In the genomic region with DNA sequence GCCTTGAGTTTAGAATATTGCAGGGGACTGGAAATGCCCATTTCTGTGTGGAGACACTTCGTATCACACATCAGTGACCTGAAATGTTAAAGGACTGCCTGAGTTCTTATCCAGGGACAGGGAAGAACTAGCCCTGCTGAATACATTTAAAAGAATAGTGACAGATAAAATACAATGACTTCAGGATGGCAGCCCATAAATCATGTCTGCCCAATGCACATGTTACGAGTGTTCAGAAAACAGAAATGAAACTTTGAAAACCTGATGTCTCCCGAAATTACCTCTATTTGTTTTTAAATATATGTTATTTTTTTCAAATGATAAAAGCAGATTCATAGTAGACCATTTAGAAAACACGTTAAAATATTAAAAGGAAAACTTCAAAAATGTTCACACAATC, we compare ENCODE assay signal across 2 cellular contexts.
TF ChIP-seq lines count a peak whose summit lies in the region.

No MANE protein-coding gene starts in this region.

TF ChIP-seq in GM23338, 12 proteins besides CTCF, POLR2A, EP300 and RAD21:
- TF ChIP-seq CREB1 (CRISPR knock-in tag; IDR thresholded peaks at IDR 0.05; ENCODE audit: low read depth): no peak
- TF ChIP-seq POLR2AphosphoS5 (IDR thresholded peaks at IDR 0.05; ENCODE audit: low read depth): no peak
- TF ChIP-seq, protein P1, sequence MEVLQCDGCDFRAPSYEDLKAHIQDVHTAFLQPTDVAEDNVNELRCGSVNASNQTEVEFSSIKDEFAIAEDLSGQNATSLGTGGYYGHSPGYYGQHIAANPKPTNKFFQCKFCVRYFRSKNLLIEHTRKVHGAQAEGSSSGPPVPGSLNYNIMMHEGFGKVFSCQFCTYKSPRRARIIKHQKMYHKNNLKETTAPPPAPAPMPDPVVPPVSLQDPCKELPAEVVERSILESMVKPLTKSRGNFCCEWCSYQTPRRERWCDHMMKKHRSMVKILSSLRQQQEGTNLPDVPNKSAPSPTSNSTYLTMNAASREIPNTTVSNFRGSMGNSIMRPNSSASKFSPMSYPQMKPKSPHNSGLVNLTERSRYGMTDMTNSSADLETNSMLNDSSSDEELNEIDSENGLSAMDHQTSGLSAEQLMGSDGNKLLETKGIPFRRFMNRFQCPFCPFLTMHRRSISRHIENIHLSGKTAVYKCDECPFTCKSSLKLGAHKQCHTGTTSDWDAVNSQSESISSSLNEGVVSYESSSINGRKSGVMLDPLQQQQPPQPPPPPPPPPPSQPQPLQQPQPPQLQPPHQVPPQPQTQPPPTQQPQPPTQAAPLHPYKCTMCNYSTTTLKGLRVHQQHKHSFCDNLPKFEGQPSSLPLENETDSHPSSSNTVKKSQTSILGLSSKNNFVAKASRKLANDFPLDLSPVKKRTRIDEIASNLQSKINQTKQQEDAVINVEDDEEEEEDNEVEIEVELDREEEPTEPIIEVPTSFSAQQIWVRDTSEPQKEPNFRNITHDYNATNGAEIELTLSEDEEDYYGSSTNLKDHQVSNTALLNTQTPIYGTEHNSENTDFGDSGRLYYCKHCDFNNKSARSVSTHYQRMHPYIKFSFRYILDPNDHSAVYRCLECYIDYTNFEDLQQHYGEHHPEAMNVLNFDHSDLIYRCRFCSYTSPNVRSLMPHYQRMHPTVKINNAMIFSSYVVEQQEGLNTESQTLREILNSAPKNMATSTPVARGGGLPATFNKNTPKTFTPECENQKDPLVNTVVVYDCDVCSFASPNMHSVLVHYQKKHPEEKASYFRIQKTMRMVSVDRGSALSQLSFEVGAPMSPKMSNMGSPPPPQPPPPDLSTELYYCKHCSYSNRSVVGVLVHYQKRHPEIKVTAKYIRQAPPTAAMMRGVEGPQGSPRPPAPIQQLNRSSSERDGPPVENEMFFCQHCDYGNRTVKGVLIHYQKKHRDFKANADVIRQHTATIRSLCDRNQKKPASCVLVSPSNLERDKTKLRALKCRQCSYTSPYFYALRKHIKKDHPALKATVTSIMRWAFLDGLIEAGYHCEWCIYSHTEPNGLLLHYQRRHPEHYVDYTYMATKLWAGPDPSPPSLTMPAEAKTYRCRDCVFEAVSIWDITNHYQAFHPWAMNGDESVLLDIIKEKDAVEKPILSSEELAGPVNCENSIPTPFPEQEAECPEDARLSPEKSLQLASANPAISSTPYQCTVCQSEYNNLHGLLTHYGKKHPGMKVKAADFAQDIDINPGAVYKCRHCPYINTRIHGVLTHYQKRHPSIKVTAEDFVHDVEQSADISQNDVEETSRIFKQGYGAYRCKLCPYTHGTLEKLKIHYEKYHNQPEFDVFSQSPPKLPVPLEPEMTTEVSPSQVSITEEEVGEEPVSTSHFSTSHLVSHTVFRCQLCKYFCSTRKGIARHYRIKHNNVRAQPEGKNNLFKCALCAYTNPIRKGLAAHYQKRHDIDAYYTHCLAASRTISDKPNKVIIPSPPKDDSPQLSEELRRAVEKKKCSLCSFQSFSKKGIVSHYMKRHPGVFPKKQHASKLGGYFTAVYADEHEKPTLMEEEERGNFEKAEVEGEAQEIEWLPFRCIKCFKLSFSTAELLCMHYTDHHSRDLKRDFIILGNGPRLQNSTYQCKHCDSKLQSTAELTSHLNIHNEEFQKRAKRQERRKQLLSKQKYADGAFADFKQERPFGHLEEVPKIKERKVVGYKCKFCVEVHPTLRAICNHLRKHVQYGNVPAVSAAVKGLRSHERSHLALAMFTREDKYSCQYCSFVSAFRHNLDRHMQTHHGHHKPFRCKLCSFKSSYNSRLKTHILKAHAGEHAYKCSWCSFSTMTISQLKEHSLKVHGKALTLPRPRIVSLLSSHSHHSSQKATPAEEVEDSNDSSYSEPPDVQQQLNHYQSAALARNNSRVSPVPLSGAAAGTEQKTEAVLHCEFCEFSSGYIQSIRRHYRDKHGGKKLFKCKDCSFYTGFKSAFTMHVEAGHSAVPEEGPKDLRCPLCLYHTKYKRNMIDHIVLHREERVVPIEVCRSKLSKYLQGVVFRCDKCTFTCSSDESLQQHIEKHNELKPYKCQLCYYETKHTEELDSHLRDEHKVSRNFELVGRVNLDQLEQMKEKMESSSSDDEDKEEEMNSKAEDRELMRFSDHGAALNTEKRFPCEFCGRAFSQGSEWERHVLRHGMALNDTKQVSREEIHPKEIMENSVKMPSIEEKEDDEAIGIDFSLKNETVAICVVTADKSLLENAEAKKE (CRISPR knock-in tag; IDR thresholded peaks at IDR 0.05): no peak
- TF ChIP-seq EZH2phosphoT487 (IDR thresholded peaks at IDR 0.05; ENCODE audit: unreplicated experiment): no peak
- TF ChIP-seq STAT1 (IDR thresholded peaks at IDR 0.05; ENCODE audit: unreplicated experiment): no peak

TF ChIP-seq in H1, 55 proteins besides CTCF, POLR2A, EP300 and RAD21:
- TF ChIP-seq MAFK (IDR thresholded peaks at IDR 0.05; ENCODE audit: low read depth, low read length) (no peak), POLR2AphosphoS5 (IDR thresholded peaks at IDR 0.05; ENCODE audit: low read depth, low read length) (no peak), BCL11A (IDR thresholded peaks at IDR 0.05; ENCODE audit: low read depth in 2 of 2, low read length in 2 of 2) (no peak), CBX8 (IDR thresholded peaks at IDR 0.05; ENCODE audit: borderline replicate concordance, low read depth, low read length) (no peak), CHD2 (IDR thresholded peaks at IDR 0.05; ENCODE audit: low read length) (no peak), ZNF274 (IDR thresholded peaks at IDR 0.05; ENCODE audit: borderline replicate concordance, extremely low read depth, low read length) (no peak), SRF (IDR thresholded peaks at IDR 0.05; ENCODE audit: low read depth, low read length) (no peak), TAF1 (IDR thresholded peaks at IDR 0.05; ENCODE audit: low read depth, low read length) (no peak), GABPA (IDR thresholded peaks at IDR 0.05; ENCODE audit: borderline replicate concordance, insufficient read depth, low read length) (no peak), JUN (IDR thresholded peaks at IDR 0.05; ENCODE audit: low read depth, low read length) (no peak)
- TF ChIP-seq, protein P2, sequence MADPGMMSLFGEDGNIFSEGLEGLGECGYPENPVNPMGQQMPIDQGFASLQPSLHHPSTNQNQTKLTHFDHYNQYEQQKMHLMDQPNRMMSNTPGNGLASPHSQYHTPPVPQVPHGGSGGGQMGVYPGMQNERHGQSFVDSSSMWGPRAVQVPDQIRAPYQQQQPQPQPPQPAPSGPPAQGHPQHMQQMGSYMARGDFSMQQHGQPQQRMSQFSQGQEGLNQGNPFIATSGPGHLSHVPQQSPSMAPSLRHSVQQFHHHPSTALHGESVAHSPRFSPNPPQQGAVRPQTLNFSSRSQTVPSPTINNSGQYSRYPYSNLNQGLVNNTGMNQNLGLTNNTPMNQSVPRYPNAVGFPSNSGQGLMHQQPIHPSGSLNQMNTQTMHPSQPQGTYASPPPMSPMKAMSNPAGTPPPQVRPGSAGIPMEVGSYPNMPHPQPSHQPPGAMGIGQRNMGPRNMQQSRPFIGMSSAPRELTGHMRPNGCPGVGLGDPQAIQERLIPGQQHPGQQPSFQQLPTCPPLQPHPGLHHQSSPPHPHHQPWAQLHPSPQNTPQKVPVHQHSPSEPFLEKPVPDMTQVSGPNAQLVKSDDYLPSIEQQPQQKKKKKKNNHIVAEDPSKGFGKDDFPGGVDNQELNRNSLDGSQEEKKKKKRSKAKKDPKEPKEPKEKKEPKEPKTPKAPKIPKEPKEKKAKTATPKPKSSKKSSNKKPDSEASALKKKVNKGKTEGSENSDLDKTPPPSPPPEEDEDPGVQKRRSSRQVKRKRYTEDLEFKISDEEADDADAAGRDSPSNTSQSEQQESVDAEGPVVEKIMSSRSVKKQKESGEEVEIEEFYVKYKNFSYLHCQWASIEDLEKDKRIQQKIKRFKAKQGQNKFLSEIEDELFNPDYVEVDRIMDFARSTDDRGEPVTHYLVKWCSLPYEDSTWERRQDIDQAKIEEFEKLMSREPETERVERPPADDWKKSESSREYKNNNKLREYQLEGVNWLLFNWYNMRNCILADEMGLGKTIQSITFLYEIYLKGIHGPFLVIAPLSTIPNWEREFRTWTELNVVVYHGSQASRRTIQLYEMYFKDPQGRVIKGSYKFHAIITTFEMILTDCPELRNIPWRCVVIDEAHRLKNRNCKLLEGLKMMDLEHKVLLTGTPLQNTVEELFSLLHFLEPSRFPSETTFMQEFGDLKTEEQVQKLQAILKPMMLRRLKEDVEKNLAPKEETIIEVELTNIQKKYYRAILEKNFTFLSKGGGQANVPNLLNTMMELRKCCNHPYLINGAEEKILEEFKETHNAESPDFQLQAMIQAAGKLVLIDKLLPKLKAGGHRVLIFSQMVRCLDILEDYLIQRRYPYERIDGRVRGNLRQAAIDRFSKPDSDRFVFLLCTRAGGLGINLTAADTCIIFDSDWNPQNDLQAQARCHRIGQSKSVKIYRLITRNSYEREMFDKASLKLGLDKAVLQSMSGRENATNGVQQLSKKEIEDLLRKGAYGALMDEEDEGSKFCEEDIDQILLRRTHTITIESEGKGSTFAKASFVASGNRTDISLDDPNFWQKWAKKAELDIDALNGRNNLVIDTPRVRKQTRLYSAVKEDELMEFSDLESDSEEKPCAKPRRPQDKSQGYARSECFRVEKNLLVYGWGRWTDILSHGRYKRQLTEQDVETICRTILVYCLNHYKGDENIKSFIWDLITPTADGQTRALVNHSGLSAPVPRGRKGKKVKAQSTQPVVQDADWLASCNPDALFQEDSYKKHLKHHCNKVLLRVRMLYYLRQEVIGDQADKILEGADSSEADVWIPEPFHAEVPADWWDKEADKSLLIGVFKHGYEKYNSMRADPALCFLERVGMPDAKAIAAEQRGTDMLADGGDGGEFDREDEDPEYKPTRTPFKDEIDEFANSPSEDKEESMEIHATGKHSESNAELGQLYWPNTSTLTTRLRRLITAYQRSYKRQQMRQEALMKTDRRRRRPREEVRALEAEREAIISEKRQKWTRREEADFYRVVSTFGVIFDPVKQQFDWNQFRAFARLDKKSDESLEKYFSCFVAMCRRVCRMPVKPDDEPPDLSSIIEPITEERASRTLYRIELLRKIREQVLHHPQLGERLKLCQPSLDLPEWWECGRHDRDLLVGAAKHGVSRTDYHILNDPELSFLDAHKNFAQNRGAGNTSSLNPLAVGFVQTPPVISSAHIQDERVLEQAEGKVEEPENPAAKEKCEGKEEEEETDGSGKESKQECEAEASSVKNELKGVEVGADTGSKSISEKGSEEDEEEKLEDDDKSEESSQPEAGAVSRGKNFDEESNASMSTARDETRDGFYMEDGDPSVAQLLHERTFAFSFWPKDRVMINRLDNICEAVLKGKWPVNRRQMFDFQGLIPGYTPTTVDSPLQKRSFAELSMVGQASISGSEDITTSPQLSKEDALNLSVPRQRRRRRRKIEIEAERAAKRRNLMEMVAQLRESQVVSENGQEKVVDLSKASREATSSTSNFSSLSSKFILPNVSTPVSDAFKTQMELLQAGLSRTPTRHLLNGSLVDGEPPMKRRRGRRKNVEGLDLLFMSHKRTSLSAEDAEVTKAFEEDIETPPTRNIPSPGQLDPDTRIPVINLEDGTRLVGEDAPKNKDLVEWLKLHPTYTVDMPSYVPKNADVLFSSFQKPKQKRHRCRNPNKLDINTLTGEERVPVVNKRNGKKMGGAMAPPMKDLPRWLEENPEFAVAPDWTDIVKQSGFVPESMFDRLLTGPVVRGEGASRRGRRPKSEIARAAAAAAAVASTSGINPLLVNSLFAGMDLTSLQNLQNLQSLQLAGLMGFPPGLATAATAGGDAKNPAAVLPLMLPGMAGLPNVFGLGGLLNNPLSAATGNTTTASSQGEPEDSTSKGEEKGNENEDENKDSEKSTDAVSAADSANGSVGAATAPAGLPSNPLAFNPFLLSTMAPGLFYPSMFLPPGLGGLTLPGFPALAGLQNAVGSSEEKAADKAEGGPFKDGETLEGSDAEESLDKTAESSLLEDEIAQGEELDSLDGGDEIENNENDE (IDR thresholded peaks at IDR 0.05; ENCODE audit: insufficient replicate concordance, low read length): no peak
- TF ChIP-seq, protein P3, sequence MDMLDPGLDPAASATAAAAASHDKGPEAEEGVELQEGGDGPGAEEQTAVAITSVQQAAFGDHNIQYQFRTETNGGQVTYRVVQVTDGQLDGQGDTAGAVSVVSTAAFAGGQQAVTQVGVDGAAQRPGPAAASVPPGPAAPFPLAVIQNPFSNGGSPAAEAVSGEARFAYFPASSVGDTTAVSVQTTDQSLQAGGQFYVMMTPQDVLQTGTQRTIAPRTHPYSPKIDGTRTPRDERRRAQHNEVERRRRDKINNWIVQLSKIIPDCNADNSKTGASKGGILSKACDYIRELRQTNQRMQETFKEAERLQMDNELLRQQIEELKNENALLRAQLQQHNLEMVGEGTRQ (IDR thresholded peaks at IDR 0.05; ENCODE audit: low read length): no peak
- TF ChIP-seq, protein P4, sequence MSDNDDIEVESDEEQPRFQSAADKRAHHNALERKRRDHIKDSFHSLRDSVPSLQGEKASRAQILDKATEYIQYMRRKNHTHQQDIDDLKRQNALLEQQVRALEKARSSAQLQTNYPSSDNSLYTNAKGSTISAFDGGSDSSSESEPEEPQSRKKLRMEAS (IDR thresholded peaks at IDR 0.05): no peak
TF ChIP-seq in H1: peak in this region for 0.
